1 cellular context compared by ENCODE assay signal in the genomic region with DNA sequence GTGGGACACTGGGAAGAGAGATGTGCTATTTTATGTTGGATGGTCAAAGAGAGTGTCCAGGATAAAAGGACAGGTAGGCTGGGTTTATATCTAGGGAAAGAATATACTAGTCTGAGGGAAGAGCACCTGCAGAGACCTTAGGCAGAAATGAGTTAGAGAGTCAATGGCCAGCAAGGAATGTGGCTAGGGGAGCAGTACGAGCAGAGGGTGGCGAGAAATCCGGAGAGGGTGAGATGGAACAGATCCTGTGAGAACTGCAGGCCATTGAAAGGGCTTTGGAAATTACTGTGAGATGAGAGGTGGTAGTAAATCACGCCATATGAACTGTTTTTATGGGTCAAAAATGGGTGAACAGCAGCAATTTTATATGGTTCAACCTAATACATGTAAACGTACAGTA.
A peak's percentile ranks its signal among the peaks of the same experiment; 100 is the strongest.
TF ChIP-seq lines count a peak whose summit lies in the region.

No MANE protein-coding gene starts in this region.

TF ChIP-seq in H1, 55 proteins besides CTCF, POLR2A, EP300 and RAD21:
- TF ChIP-seq TEAD4 (IDR thresholded peaks at IDR 0.05; ENCODE audit: low read depth, low read length) (peak; percentile 53), BRCA1 (IDR thresholded peaks at IDR 0.05; ENCODE audit: low read depth, low read length) (no peak)
